In genomic region chr20:53914091-53914860, GRCh38 we compare ENCODE assay signal across 8 cellular contexts.
A peak's percentile ranks its signal among the peaks of the same experiment; 100 is the strongest.
DNase-seq lines count a peak whose midpoint lies in the region; ATAC-seq and TF ChIP-seq lines count a peak whose summit lies in the region.

No MANE protein-coding gene starts in this region.

- H3K4me3 Mint-ChIP-seq in activated naive CD4-positive, alpha-beta T cell treated with anti-CD3 and anti-CD28 coated beads, Interleukin-2, amount 10 ng/mL, durations not matched to agents 7 days and 5 days: peak overlapping the region; percentile 82

- peaks cover 1 to 25% (median 19%) of the 10 kb centered on the region in 4 donors for H3K4me1 ChIP-seq in liver (ENCODE audit: control insufficient read depth in 4 of 4, insufficient read depth in 4 of 4, low read length in 3 of 4)
- peaks cover 0 to 42% (median 31%) of the 10 kb centered on the region in 4 donors for H3K4me1 ChIP-seq in tibial nerve

- H3K4me1 Mint-ChIP-seq in activated naive CD4-positive, alpha-beta T cell treated with anti-CD3 and anti-CD28 coated beads, Interleukin-2, amount 10 ng/mL, durations not matched to agents 7 days and 5 days: peaks cover 38% of the 10 kb centered on the region

- TF ChIP-seq EP300 in tibial nerve (IDR thresholded peaks at IDR 0.05): no peak

- H3K36me3 ChIP-seq in liver (ENCODE audit: control insufficient read depth in 4 of 4, insufficient read depth in 3 of 4, low read depth in 1 of 4, low read length in 3 of 4) (no peaks in the 10 kb centered on the region), tibial nerve (no peaks in the 10 kb centered on the region)

- no peaks in the 10 kb centered on the region for H3K9me3 ChIP-seq in liver (ENCODE audit: control insufficient read depth in 4 of 4, low read length in 3 of 4)
- H3K9me3 ChIP-seq in tibial nerve: no peaks in the 10 kb centered on the region

- peak overlapping the region in 1 of 2 donors; percentile 0 for H3K9ac ChIP-seq in liver (ENCODE audit: low read depth in 1 of 2, low read length in 2 of 2)

- no peaks in the 10 kb centered on the region for H3K36me3 Mint-ChIP-seq in activated naive CD4-positive, alpha-beta T cell treated with anti-CD3 and anti-CD28 coated beads, Interleukin-2, amount 10 ng/mL, durations not matched to agents 7 days and 5 days

- no peak for ATAC-seq in HG03442 (IDR thresholded peaks at IDR 0.05; ENCODE audit: unreplicated experiment)
- ATAC-seq in HG02588 (IDR thresholded peaks at IDR 0.05; ENCODE audit: unreplicated experiment): no peak

- no peaks in the 10 kb centered on the region for H3K27me3 Mint-ChIP-seq in activated naive CD4-positive, alpha-beta T cell treated with anti-CD3 and anti-CD28 coated beads, Interleukin-2, amount 10 ng/mL, durations not matched to agents 7 days and 5 days

- H3K27ac Mint-ChIP-seq in activated naive CD4-positive, alpha-beta T cell treated with anti-CD3 and anti-CD28 coated beads, Interleukin-2, amount 10 ng/mL, durations not matched to agents 7 days and 5 days: peak overlapping the region; percentile 12

- H3K27ac ChIP-seq in liver (ENCODE audit: low read depth in 1 of 2, low read length in 2 of 2): peak overlapping the region; percentile 88 to 92
- H3K27ac ChIP-seq in tibial nerve: peak overlapping the region; percentile 89 to 97 (median 95)

- peaks cover 3% of the 10 kb centered on the region for H3K9me3 Mint-ChIP-seq in activated naive CD4-positive, alpha-beta T cell treated with anti-CD3 and anti-CD28 coated beads, Interleukin-2, amount 10 ng/mL, durations not matched to agents 7 days and 5 days

- TF ChIP-seq CTCF in liver (IDR thresholded peaks at IDR 0.05; ENCODE audit: low read depth, low read length, missing input control): no peak
- TF ChIP-seq CTCF in tibial nerve (IDR thresholded peaks at IDR 0.05): no peak

- no peak for TF ChIP-seq POLR2A in tibial nerve (IDR thresholded peaks at IDR 0.05)

- DNase-seq in activated naive CD4-positive, alpha-beta T cell treated with anti-CD3 and anti-CD28 coated beads, Interleukin-2, amount 10 ng/mL, durations not matched to agents 7 days and 5 days: no peak
- DNase-seq in activated naive CD4-positive, alpha-beta T cell (lab: John Stamatoyannopoulos, UW): no peak
- DNase-seq in activated CD8-positive, alpha-beta memory T cell treated with anti-CD3 and anti-CD28 coated beads, Interleukin-2, amount 50 U/mL, for 48 hours: peak; percentile 49
- DNase-seq in tibial nerve (ENCODE audit: low spot score in 2 of 2) (no peak), SKM-1 treated with dmso at 0.1 percent for 144 hours (lab: John Stamatoyannopoulos, UW; ENCODE audit: unreplicated experiment) (no peak)

- H3K27me3 ChIP-seq in liver (ENCODE audit: control insufficient read depth in 4 of 4, insufficient read depth in 4 of 4, low read length in 3 of 4) (no peaks in the 10 kb centered on the region), tibial nerve (no peaks in the 10 kb centered on the region)

- TF ChIP-seq RAD21 in liver (IDR thresholded peaks at IDR 0.05): peak; percentile 17 to 50

- WGBS in liver: 34% methylated on average over 9 of the region's 9 CpGs
- WGBS in tibial nerve, 2 donors: 30 to 31% methylated on average over 9 of the region's 9 CpGs

- H3K4me3 ChIP-seq in liver (ENCODE audit: low read depth in 1 of 3, low read length in 3 of 3) (no peak overlapping the region), tibial nerve (no peak overlapping the region)

- CTCF ChIA-PET in activated naive CD4-positive, alpha-beta T cell treated with anti-CD3 and anti-CD28 coated beads, Interleukin-2, amount 10 ng/mL, durations not matched to agents 7 days and 5 days (lab: Charles Lee): interaction anchor here (0.6 to 3.1 kb wide), 15 partner anchors 8 to 335 kb away, joined by 3 to 29 read pairs (median 7); no protein-coding TSS in a partner anchor

TF ChIP-seq in liver, 16 proteins besides CTCF, POLR2A, EP300 and RAD21:
- TF ChIP-seq YY1 (IDR thresholded peaks at IDR 0.05) (peak; percentile 44), ATF3 (IDR thresholded peaks at IDR 0.05) (no peak), NR2F2 (IDR thresholded peaks at IDR 0.05) (no peak)
